ENCODE assay signal across 15 cellular contexts in genomic region chr7:149885191-149886017, GRCh38. TPM values are rescaled to one million over a fixed set of nuclear protein-coding genes. Genes with fewer than 3 reads are reported as not detected.
A peak's percentile ranks its signal among the peaks of the same experiment; 100 is the strongest.
DNase-seq lines count a peak whose midpoint lies in the region; ATAC-seq and TF ChIP-seq lines count a peak whose summit lies in the region.
"Had no signal": no experiment of that assay in that cellular context is flagged by ENCODE, and none has a peak within 500 bp of the region (broad histone marks: within the 10 kb centered on the region; RNA-seq: fewer than 3 reads in every experiment).

No MANE protein-coding gene starts in this region.

- peak overlapping the region; percentile 7 for H3K9ac ChIP-seq in endocrine pancreas (ENCODE audit: control insufficient read depth, insufficient read depth, low read length)

- no peaks in the 10 kb centered on the region for H3K36me3 ChIP-seq in endocrine pancreas (ENCODE audit: control insufficient read depth, insufficient read depth, low read length)
- H3K36me3 ChIP-seq: brain microvascular endothelial cell, uterus had no signal

- H3K9me3 Mint-ChIP-seq in CD14-positive monocyte, result peaks cover 0 to 3% (median 0%) of the 10 kb centered on the region in 7 donors
- peaks cover 3% of the 10 kb centered on the region for H3K9me3 Mint-ChIP-seq in neural crest cell
- H3K9me3 Mint-ChIP-seq: activated CD4-positive, alpha-beta memory T cell treated with anti-CD3 and anti-CD28 coated beads for 36 hours; activated T-helper 2 cell treated with anti-CD3 and anti-CD28 coated beads, Interferon-gamma antibody, Interleukin-2, Interleukin-4, amounts not matched to agents 10 μg/mL and 5 μg/mL and 100 μg/mL, durations not matched to agents 14 hours and 24 hours and 36 hours; stimulated activated memory B cell treated with anti-CD40 and anti-IgM and Interleukin-4, amounts not matched to agents 10 μg/mL and 1 μg/mL and 100 μg/mL, for 72 hours had no signal

- H3K36me3 Mint-ChIP-seq in CD14-positive monocyte (no peaks in the 10 kb centered on the region), neural crest cell (ENCODE audit: low read depth) (peaks cover 3% of the 10 kb centered on the region)

- H3K4me3 ChIP-seq in endocrine pancreas (ENCODE audit: control insufficient read depth, insufficient read depth, low read length), result no peak overlapping the region
- H3K4me3 ChIP-seq: GM12878, uterus had no signal

- H3K4me3 Mint-ChIP-seq in CD14-positive monocyte (no peak overlapping the region), neural crest cell (no peak overlapping the region)
- H3K4me3 Mint-ChIP-seq: activated CD4-positive, alpha-beta memory T cell treated with anti-CD3 and anti-CD28 coated beads for 36 hours; stimulated activated memory B cell treated with anti-CD40 and anti-IgM and Interleukin-4, amounts not matched to agents 10 μg/mL and 1 μg/mL and 100 μg/mL, for 72 hours had no signal

- H3K4me1 Mint-ChIP-seq in CD14-positive monocyte (peaks cover 11% of the 10 kb centered on the region), neural crest cell (peaks cover 32% of the 10 kb centered on the region)

- peaks cover 7% of the 10 kb centered on the region for H3K4me1 ChIP-seq in endocrine pancreas (ENCODE audit: control insufficient read depth, insufficient read depth, low read length)

- H3K27ac ChIP-seq in RWPE1, result no peak overlapping the region
- H3K27ac ChIP-seq: brain microvascular endothelial cell, uterus had no signal

- intact Hi-C loops in CD14-positive monocyte (cut with micrococcal nuclease), result no loop called here

- H3K27me3 Mint-ChIP-seq in CD14-positive monocyte (ENCODE audit: low read depth in 3 of 3) (peaks cover 1 to 2% (median 2%) of the 10 kb centered on the region in 3 donors), neural crest cell (ENCODE audit: low read depth) (no peaks in the 10 kb centered on the region)
- H3K27me3 Mint-ChIP-seq: activated CD4-positive, alpha-beta memory T cell treated with anti-CD3 and anti-CD28 coated beads for 36 hours; stimulated activated memory B cell treated with anti-CD40 and anti-IgM and Interleukin-4, amounts not matched to agents 10 μg/mL and 1 μg/mL and 100 μg/mL, for 72 hours had no signal

- H3K9me3 ChIP-seq in endocrine pancreas (ENCODE audit: control insufficient read depth, low read length), result no peaks in the 10 kb centered on the region
- H3K9me3 ChIP-seq: uterus had no signal

- POLR2A ChIA-PET in RWPE1 (lab: Yijun Ruan, JAX; ENCODE audit: low non-redundant PET), result no interaction called here

- CTCF ChIA-PET in RWPE1 (lab: Yijun Ruan, JAX), result no interaction called here

- no peak for ATAC-seq in HG03432 (IDR thresholded peaks at IDR 0.05; ENCODE audit: unreplicated experiment)
- ATAC-seq: GM12878; stimulated activated memory B cell treated with anti-CD40 and anti-IgM and Interleukin-4, amounts not matched to agents 10 μg/mL and 1 μg/mL and 100 μg/mL, for 72 hours had no signal

- TF ChIP-seq CTCF in CD14-positive monocyte (IDR thresholded peaks at IDR 0.05) (no peak), neural crest cell (conservative IDR thresholded peaks at IDR 0.05) (no peak), RWPE1 (conservative IDR thresholded peaks at IDR 0.05; ENCODE audit: low read depth) (no peak)

- no peak overlapping the region for H3K27ac Mint-ChIP-seq in CD14-positive monocyte
- peak overlapping the region; percentile 57 for H3K27ac Mint-ChIP-seq in neural crest cell (ENCODE audit: unreplicated experiment)
- H3K27ac Mint-ChIP-seq: activated CD4-positive, alpha-beta memory T cell treated with anti-CD3 and anti-CD28 coated beads for 36 hours; activated T-helper 2 cell treated with anti-CD3 and anti-CD28 coated beads, Interferon-gamma antibody, Interleukin-2, Interleukin-4, amounts not matched to agents 10 μg/mL and 5 μg/mL and 100 μg/mL, durations not matched to agents 14 hours and 24 hours and 36 hours; stimulated activated memory B cell treated with anti-CD40 and anti-IgM and Interleukin-4, amounts not matched to agents 10 μg/mL and 1 μg/mL and 100 μg/mL, for 72 hours had no signal

- DNase-seq in CD14-positive monocyte (ENCODE audit: low spot score) (peak; percentile 34), NCI-H2107 (lab: John Stamatoyannopoulos, UW) (peak; percentile 43), neural crest cell (ENCODE audit: low read depth, low spot score) (no peak), DMS 273 (lab: John Stamatoyannopoulos, UW; ENCODE audit: unreplicated experiment) (no peak), NCI-H526 treated with DMSO at 0.1 percent for 48 hours (lab: John Stamatoyannopoulos, UW) (no peak), RWPE1 (ENCODE audit: low spot score) (no peak)
- DNase-seq: activated CD4-positive, alpha-beta memory T cell treated with anti-CD3 and anti-CD28 coated beads for 36 hours; brain microvascular endothelial cell; stimulated activated CD4-positive, alpha-beta T cell treated with anti-CD3 and anti-CD28 coated beads, Interleukin-4, amount 100 ng/mL, for 1 hour had no signal

- no peaks in the 10 kb centered on the region for H3K27me3 ChIP-seq in endocrine pancreas (ENCODE audit: control insufficient read depth, insufficient read depth, low read length)
- H3K27me3 ChIP-seq: brain microvascular endothelial cell, uterus had no signal

RNA-seq across cellular contexts. Expression of gene ATP6V0E2, which starts 11.6 kb away (rescaled TPM):
- 10 to 100 TPM in 1 of 2 donors, 1 to 10 TPM in 1; 8.2 to 13.3 TPM for polyA plus RNA-seq in CD14-positive monocyte
- total RNA-seq in neural crest cell, result 86.5 and 87.4 TPM in 2 replicates

RNA-seq across cellular contexts. Expression of gene ZNF862, which starts 47.2 kb away (rescaled TPM):
- 1 to 10 TPM; 1.3 to 2.7 TPM for polyA plus RNA-seq in CD14-positive monocyte
- 15.2 and 19.6 TPM in 2 replicates for total RNA-seq in neural crest cell

Comparison
In these comparisons a context has a peak if more than half of its experiments do, and no peak if none do; other contexts are left out.
1. DNase-seq: peak in CD14-positive monocyte (single experiment) and NCI-H2107 (single experiment); none in neural crest cell (single experiment), DMS 273 (single experiment), NCI-H526 treated with DMSO at 0.1 percent for 48 hours (single experiment) and RWPE1 (single experiment).